Comparison of ENCODE assay signal across 2 cellular contexts in genomic region chr16:68751160-68751559, GRCh38.
TF ChIP-seq lines count a peak whose summit lies in the region.

No MANE protein-coding gene starts in this region.

TF ChIP-seq in HepG2, 621 proteins besides CTCF, POLR2A, EP300 and RAD21 (continued from another document):
- TF ChIP-seq CBX5 (CRISPR knock-in tag; IDR thresholded peaks at IDR 0.05; ENCODE audit: borderline replicate concordance) (no peak), RBM22 (optimal IDR thresholded peaks at IDR 0.05; ENCODE audit: low read length) (no peak), FOSL1 (CRISPR knock-in tag; IDR thresholded peaks at IDR 0.05; ENCODE audit: borderline replicate concordance) (no peak), ZNF768 (CRISPR knock-in tag; IDR thresholded peaks at IDR 0.05) (no peak)
TF ChIP-seq in HepG2: peak in this region for 1.

TF ChIP-seq in WTC11, 78 proteins besides CTCF, POLR2A, EP300 and RAD21:
- TF ChIP-seq AR (CRISPR knock-in tag; IDR thresholded peaks at IDR 0.05) (no peak), CREM (CRISPR knock-in tag; IDR thresholded peaks at IDR 0.05) (no peak), ZNF396 (CRISPR knock-in tag; IDR thresholded peaks at IDR 0.05; ENCODE audit: borderline replicate concordance) (no peak)
- TF ChIP-seq, protein P1, sequence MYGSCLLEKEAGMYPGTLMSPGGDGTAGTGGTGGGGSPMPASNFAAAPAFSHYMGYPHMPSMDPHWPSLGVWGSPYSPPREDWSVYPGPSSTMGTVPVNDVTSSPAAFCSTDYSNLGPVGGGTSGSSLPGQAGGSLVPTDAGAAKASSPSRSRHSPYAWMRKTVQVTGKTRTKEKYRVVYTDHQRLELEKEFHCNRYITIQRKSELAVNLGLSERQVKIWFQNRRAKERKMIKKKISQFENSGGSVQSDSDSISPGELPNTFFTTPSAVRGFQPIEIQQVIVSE (CRISPR knock-in tag; IDR thresholded peaks at IDR 0.05; ENCODE audit: borderline replicate concordance), result no peak
- TF ChIP-seq, protein P2, sequence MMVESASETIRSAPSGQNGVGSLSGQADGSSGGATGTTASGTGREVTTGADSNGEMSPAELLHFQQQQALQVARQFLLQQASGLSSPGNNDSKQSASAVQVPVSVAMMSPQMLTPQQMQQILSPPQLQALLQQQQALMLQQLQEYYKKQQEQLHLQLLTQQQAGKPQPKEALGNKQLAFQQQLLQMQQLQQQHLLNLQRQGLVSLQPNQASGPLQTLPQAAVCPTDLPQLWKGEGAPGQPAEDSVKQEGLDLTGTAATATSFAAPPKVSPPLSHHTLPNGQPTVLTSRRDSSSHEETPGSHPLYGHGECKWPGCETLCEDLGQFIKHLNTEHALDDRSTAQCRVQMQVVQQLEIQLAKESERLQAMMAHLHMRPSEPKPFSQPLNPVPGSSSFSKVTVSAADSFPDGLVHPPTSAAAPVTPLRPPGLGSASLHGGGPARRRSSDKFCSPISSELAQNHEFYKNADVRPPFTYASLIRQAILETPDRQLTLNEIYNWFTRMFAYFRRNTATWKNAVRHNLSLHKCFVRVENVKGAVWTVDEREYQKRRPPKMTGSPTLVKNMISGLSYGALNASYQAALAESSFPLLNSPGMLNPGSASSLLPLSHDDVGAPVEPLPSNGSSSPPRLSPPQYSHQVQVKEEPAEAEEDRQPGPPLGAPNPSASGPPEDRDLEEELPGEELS (CRISPR knock-in tag; IDR thresholded peaks at IDR 0.05), result no peak
- TF ChIP-seq, protein P3, sequence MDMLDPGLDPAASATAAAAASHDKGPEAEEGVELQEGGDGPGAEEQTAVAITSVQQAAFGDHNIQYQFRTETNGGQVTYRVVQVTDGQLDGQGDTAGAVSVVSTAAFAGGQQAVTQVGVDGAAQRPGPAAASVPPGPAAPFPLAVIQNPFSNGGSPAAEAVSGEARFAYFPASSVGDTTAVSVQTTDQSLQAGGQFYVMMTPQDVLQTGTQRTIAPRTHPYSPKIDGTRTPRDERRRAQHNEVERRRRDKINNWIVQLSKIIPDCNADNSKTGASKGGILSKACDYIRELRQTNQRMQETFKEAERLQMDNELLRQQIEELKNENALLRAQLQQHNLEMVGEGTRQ (CRISPR knock-in tag; IDR thresholded peaks at IDR 0.05), result no peak
TF ChIP-seq in WTC11: peak in this region for 0.
